ENCODE assay signal across 1 cellular context in genomic region chr3:15983232-15983631, GRCh38.
TF ChIP-seq lines count a peak whose summit lies in the region.

No MANE protein-coding gene starts in this region.

TF ChIP-seq in GM23338, 12 proteins besides CTCF, POLR2A, EP300 and RAD21 (continued from another document):
- TF ChIP-seq, protein P1, sequence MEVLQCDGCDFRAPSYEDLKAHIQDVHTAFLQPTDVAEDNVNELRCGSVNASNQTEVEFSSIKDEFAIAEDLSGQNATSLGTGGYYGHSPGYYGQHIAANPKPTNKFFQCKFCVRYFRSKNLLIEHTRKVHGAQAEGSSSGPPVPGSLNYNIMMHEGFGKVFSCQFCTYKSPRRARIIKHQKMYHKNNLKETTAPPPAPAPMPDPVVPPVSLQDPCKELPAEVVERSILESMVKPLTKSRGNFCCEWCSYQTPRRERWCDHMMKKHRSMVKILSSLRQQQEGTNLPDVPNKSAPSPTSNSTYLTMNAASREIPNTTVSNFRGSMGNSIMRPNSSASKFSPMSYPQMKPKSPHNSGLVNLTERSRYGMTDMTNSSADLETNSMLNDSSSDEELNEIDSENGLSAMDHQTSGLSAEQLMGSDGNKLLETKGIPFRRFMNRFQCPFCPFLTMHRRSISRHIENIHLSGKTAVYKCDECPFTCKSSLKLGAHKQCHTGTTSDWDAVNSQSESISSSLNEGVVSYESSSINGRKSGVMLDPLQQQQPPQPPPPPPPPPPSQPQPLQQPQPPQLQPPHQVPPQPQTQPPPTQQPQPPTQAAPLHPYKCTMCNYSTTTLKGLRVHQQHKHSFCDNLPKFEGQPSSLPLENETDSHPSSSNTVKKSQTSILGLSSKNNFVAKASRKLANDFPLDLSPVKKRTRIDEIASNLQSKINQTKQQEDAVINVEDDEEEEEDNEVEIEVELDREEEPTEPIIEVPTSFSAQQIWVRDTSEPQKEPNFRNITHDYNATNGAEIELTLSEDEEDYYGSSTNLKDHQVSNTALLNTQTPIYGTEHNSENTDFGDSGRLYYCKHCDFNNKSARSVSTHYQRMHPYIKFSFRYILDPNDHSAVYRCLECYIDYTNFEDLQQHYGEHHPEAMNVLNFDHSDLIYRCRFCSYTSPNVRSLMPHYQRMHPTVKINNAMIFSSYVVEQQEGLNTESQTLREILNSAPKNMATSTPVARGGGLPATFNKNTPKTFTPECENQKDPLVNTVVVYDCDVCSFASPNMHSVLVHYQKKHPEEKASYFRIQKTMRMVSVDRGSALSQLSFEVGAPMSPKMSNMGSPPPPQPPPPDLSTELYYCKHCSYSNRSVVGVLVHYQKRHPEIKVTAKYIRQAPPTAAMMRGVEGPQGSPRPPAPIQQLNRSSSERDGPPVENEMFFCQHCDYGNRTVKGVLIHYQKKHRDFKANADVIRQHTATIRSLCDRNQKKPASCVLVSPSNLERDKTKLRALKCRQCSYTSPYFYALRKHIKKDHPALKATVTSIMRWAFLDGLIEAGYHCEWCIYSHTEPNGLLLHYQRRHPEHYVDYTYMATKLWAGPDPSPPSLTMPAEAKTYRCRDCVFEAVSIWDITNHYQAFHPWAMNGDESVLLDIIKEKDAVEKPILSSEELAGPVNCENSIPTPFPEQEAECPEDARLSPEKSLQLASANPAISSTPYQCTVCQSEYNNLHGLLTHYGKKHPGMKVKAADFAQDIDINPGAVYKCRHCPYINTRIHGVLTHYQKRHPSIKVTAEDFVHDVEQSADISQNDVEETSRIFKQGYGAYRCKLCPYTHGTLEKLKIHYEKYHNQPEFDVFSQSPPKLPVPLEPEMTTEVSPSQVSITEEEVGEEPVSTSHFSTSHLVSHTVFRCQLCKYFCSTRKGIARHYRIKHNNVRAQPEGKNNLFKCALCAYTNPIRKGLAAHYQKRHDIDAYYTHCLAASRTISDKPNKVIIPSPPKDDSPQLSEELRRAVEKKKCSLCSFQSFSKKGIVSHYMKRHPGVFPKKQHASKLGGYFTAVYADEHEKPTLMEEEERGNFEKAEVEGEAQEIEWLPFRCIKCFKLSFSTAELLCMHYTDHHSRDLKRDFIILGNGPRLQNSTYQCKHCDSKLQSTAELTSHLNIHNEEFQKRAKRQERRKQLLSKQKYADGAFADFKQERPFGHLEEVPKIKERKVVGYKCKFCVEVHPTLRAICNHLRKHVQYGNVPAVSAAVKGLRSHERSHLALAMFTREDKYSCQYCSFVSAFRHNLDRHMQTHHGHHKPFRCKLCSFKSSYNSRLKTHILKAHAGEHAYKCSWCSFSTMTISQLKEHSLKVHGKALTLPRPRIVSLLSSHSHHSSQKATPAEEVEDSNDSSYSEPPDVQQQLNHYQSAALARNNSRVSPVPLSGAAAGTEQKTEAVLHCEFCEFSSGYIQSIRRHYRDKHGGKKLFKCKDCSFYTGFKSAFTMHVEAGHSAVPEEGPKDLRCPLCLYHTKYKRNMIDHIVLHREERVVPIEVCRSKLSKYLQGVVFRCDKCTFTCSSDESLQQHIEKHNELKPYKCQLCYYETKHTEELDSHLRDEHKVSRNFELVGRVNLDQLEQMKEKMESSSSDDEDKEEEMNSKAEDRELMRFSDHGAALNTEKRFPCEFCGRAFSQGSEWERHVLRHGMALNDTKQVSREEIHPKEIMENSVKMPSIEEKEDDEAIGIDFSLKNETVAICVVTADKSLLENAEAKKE (CRISPR knock-in tag; IDR thresholded peaks at IDR 0.05): no peak
- TF ChIP-seq POLR2AphosphoS5 (IDR thresholded peaks at IDR 0.05; ENCODE audit: low read depth): no peak
TF ChIP-seq in GM23338: peak in this region for 0.
